ENCODE assay signal across 17 cellular contexts in genomic region chr9:6922124-6922676, GRCh38.
"Had no signal": no experiment of that assay in that cellular context is flagged by ENCODE, and none has a peak within 500 bp of the region (broad histone marks: within the 10 kb centered on the region; RNA-seq: fewer than 3 reads in every experiment).

No MANE protein-coding gene starts in this region.

- H3K4me3 Mint-ChIP-seq: activated CD4-positive, alpha-beta T cell treated with anti-CD3 and anti-CD28 coated beads for 36 hours; activated naive CD4-positive, alpha-beta T cell treated with anti-CD3 and anti-CD28 coated beads, Interleukin-2, amount 10 ng/mL, durations not matched to agents 7 days and 5 days; activated T-cell treated with anti-CD3 and anti-CD28 coated beads, Interleukin-2, amount 50 U/mL, for 4 hours; effector memory CD8-positive, alpha-beta T cell; nephron progenitor cell had no signal

- H3K9me3 Mint-ChIP-seq: activated T-cell treated with anti-CD3 and anti-CD28 coated beads, Interleukin-2, amount 50 U/mL, for 4 hours; effector memory CD8-positive, alpha-beta T cell had no signal

- H3K9me3 ChIP-seq: stomach, upper lobe of left lung had no signal

- H3K27me3 Mint-ChIP-seq: activated CD4-positive, alpha-beta T cell treated with anti-CD3 and anti-CD28 coated beads for 36 hours; activated naive CD4-positive, alpha-beta T cell treated with anti-CD3 and anti-CD28 coated beads, Interleukin-2, amount 10 ng/mL, durations not matched to agents 7 days and 5 days; effector memory CD8-positive, alpha-beta T cell; progenitor cell of endocrine pancreas had no signal

- H3K27me3 ChIP-seq: cardiac muscle cell, stomach, upper lobe of left lung had no signal

- H3K4me3 ChIP-seq: cardiac muscle cell, stomach, upper lobe of left lung had no signal

- H3K36me3 ChIP-seq: cardiac muscle cell, upper lobe of left lung had no signal

- H3K27ac ChIP-seq: cardiac muscle cell, stomach, upper lobe of left lung had no signal

- H3K27ac Mint-ChIP-seq: activated naive CD4-positive, alpha-beta T cell treated with anti-CD3 and anti-CD28 coated beads, Interleukin-2, amount 10 ng/mL, durations not matched to agents 7 days and 5 days; nephron progenitor cell; progenitor cell of endocrine pancreas had no signal

- ATAC-seq: activated CD4-positive, alpha-beta T cell treated with anti-CD3 and anti-CD28 coated beads for 36 hours; activated T-cell treated with anti-CD3 and anti-CD28 coated beads, Interleukin-2, amount 50 U/mL, for 4 hours; effector memory CD8-positive, alpha-beta T cell; SK-N-SH treated with all-trans-retinoic acid at 6 μM for 48 hours had no signal

- DNase-seq: activated CD4-positive, alpha-beta T cell treated with anti-CD3 and anti-CD28 coated beads for 36 hours; activated CD4-positive, alpha-beta T cell treated with anti-CD3 and anti-CD28 coated beads, Interleukin-2, amount 50 U/mL, for 48 hours; activated naive CD4-positive, alpha-beta T cell treated with anti-CD3 and anti-CD28 coated beads, Interleukin-2, amount 10 ng/mL, durations not matched to agents 7 days and 5 days; activated T-cell treated with anti-CD3 and anti-CD28 coated beads, Interleukin-2, amount 50 U/mL, for 4 hours; amniotic stem cell; dermis blood vessel endothelial cell; effector memory CD8-positive, alpha-beta T cell; nephron progenitor cell; SIG-M5; stimulated activated CD4-positive, alpha-beta T cell treated with anti-CD3 and anti-CD28 coated beads, Interleukin-12 subunit alpha, Interleukin-12 subunit beta, amount 100 ng/mL, for 4 hours; stimulated activated CD4-positive, alpha-beta T cell treated with anti-CD3 and anti-CD28 coated beads, Interleukin-1b, Interleukin-23, amount 100 ng/mL, for 48 hours; stimulated activated CD8-positive, alpha-beta memory T cell treated with anti-CD3 and anti-CD28 coated beads, Interleukin-4, amount 100 ng/mL, for 48 hours; stomach; upper lobe of left lung had no signal
